In the genomic region with DNA sequence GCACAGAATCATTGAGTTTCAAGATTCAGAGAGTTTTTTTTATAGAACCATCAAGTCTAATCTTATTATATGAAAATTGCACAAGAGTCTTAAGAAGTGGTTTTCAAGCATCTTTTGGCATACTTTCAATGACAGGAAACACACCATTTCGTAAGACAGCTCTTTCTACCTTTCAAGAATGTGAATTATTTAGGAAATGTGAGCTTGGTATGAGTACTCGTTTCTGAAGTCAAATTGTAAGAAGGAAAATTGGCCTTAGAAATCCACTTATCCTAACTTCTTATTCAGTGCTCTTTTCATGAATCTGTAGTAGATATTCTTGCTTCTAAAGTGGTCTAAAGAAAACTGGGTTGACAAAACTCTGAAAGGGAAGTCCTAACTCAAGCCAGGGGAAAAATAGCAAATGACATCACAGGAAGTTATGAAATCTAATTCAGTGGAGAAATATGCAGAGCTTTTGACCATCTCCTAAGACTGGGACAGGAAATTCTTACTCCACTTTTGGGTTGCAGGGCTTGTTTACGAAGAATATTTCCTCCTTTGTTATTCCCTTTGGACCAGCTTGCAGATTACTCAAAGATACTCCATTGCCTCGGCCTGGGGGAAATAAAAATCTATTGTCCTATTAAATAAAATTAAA, we compare ENCODE assay signal across 9 cellular contexts. TPM values are rescaled to one million over a fixed set of nuclear protein-coding genes. Genes with fewer than 3 reads are reported as not detected.
DNase-seq lines count a peak whose midpoint lies in the region; ATAC-seq and TF ChIP-seq lines count a peak whose summit lies in the region.
"Had no signal": no experiment of that assay in that cellular context is flagged by ENCODE, and none has a peak within 500 bp of the region (broad histone marks: within the 10 kb centered on the region; RNA-seq: fewer than 3 reads in every experiment).

No MANE protein-coding gene starts in this region.

- TF ChIP-seq CTCF in foreskin fibroblast (IDR thresholded peaks at IDR 0.05; ENCODE audit: low read depth, low read length) (no peak), retinal pigment epithelial cell (conservative IDR thresholded peaks at IDR 0.05; ENCODE audit: low read depth, low read length) (no peak)

- ATAC-seq in GM19035 (IDR thresholded peaks at IDR 0.05; ENCODE audit: unreplicated experiment) = no peak
- no peak for ATAC-seq in GM18909 (IDR thresholded peaks at IDR 0.05; ENCODE audit: poor library complexity, unreplicated experiment)

- DNase-seq in EH (ENCODE audit: low read depth) = peak; percentile 88
- peak in 1 of 2 experiments; percentile 34 for DNase-seq in SJSA1 (ENCODE audit: low read depth in 1 of 2, low spot score in 2 of 2)
- DNase-seq in foreskin fibroblast = peak; percentile 79 to 86
- peak; percentile 67 for DNase-seq in retinal pigment epithelial cell (ENCODE audit: low read depth)
- DNase-seq in central memory CD4-positive, alpha-beta T cell = no peak
- DNase-seq in RKO (ENCODE audit: low spot score) = no peak
- DNase-seq: activated CD4-positive, alpha-beta T cell treated with anti-CD3 and anti-CD28 coated beads, Interleukin-2, amount 10 ng/mL, durations not matched to agents 7 days and 5 days had no signal

- H3K9me3 ChIP-seq in SJSA1 (replicated peaks) = no peaks in the 10 kb centered on the region

- peak overlapping the region; percentile 18 for H3K27ac ChIP-seq in SJSA1

- no peaks in the 10 kb centered on the region for H3K27me3 ChIP-seq in SJSA1 (replicated peaks)

- no peaks in the 10 kb centered on the region for H3K36me3 ChIP-seq in SJSA1

- H3K4me1 ChIP-seq in SJSA1 (replicated peaks) = peaks cover 30% of the 10 kb centered on the region

- H3K4me3 ChIP-seq in SJSA1 (no peak overlapping the region), foreskin fibroblast (ENCODE audit: low read depth in 1 of 2, low read length in 2 of 2) (no peak overlapping the region), retinal pigment epithelial cell (ENCODE audit: low read length) (no peak overlapping the region)

RNA-seq across cellular contexts. Expression of a gene that starts 38.4 kb away (rescaled TPM):
- 21.9 and 32.1 TPM in 2 replicates for total RNA-seq in SJSA1 (2014; rRNA removed; shearing (Covaris generic))

Comparison
In these comparisons a context has a peak if more than half of its experiments do, and no peak if none do; other contexts are left out.
1. DNase-seq: peak in EH (single experiment), foreskin fibroblast (2 of 2) and retinal pigment epithelial cell (single experiment); none in central memory CD4-positive, alpha-beta T cell (single experiment) and RKO (single experiment).